ENCODE assay signal across 39 cellular contexts in the genomic region with DNA sequence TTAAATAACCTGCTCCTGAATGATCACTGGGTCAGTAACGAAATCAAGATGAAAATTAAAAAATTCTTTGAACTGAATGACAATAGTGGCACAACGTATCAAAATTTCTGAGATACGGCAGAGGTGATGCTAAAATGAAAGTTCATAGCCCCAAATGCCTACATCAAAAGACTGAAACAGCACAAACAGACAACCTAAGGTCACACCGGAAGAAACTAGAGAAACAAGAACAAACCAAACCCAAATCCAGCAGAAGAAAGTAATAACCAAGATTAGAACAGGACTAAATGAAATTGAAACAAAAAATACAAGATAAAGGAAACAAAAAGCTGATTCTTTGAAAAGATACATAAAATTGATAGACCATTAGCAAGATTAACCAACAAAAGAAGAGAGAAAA.
"Had no signal": no experiment of that assay in that cellular context is flagged by ENCODE, and none has a peak within 500 bp of the region (broad histone marks: within the 10 kb centered on the region; RNA-seq: fewer than 3 reads in every experiment).

No MANE protein-coding gene starts in this region.

- H3K9me3 Mint-ChIP-seq: activated naive CD4-positive, alpha-beta T cell treated with anti-CD3 and anti-CD28 coated beads for 36 hours; activated naive CD4-positive, alpha-beta T cell treated with anti-CD3 and anti-CD28 coated beads, Interleukin-2, amount 10 ng/mL, durations not matched to agents 7 days and 5 days; activated naive CD4-positive, alpha-beta T cell treated with anti-CD3 and anti-CD28 coated beads, Interleukin-2, amount 50 U/mL, for 24 hours; activated naive CD8-positive, alpha-beta T cell treated with anti-CD3 and anti-CD28 coated beads, Interleukin-2, amount 10 ng/mL, durations not matched to agents 7 days and 5 days; activated naive CD8-positive, alpha-beta T cell treated with anti-CD3 and anti-CD28 coated beads, Interleukin-2, amount 50 U/mL, for 24 hours; activated T-cell treated with anti-CD3 and anti-CD28 coated beads, Interleukin-2, amount 50 U/mL, for 24 hours; activated T-cell treated with anti-CD3 and anti-CD28 coated beads, Interleukin-2, amount 50 U/mL, for 4 hours; activated T-cell treated with anti-CD3 and anti-CD28 coated beads, Interleukin-2, amount 50 U/mL, for 72 hours; activated T-helper 1 cell treated with anti-CD3 and anti-CD28 coated beads, Interleukin-12 subunit alpha, Interleukin-12 subunit beta, Interleukin-2, Interleukin-4 antibody, amounts not matched to agents 30 ng/mL and 10 ng/mL and 1 ng/mL, durations not matched to agents 14 hours and 24 hours and 36 hours; activated T-helper 17 cell treated with anti-CD3 and anti-CD28 coated beads, Interleukin-2, amount 50 U/mL, for 72 hours; activated T-helper 2 cell treated with anti-CD3 and anti-CD28 coated beads, Interferon-gamma antibody, Interleukin-2, Interleukin-4, amounts not matched to agents 10 μg/mL and 5 μg/mL and 100 μg/mL, durations not matched to agents 14 hours and 24 hours and 36 hours; central memory CD8-positive, alpha-beta T cell had no signal

- H3K27me3 Mint-ChIP-seq: activated naive CD8-positive, alpha-beta T cell; activated naive CD8-positive, alpha-beta T cell treated with anti-CD3 and anti-CD28 coated beads, Interleukin-2, amount 10 ng/mL, durations not matched to agents 7 days and 5 days; activated T-cell treated with anti-CD3 and anti-CD28 coated beads, Interleukin-2, amount 50 U/mL, for 24 hours; central memory CD8-positive, alpha-beta T cell had no signal

- H3K27ac Mint-ChIP-seq: activated naive CD4-positive, alpha-beta T cell treated with anti-CD3 and anti-CD28 coated beads for 36 hours; activated naive CD4-positive, alpha-beta T cell treated with anti-CD3 and anti-CD28 coated beads, Interleukin-2, amount 10 ng/mL, durations not matched to agents 7 days and 5 days; activated naive CD4-positive, alpha-beta T cell treated with anti-CD3 and anti-CD28 coated beads, Interleukin-2, amount 50 U/mL, for 24 hours; activated naive CD4-positive, alpha-beta T cell treated with anti-CD3 and anti-CD28 coated beads, Interleukin-2, amount 50 U/mL, for 72 hours; activated naive CD8-positive, alpha-beta T cell; activated naive CD8-positive, alpha-beta T cell treated with anti-CD3 and anti-CD28 coated beads for 36 hours; activated naive CD8-positive, alpha-beta T cell treated with anti-CD3 and anti-CD28 coated beads, Interleukin-2, amount 10 ng/mL, durations not matched to agents 7 days and 5 days; activated naive CD8-positive, alpha-beta T cell treated with anti-CD3 and anti-CD28 coated beads, Interleukin-2, amount 50 U/mL, for 24 hours; activated T-cell treated with anti-CD3 and anti-CD28 coated beads, Interleukin-2, amount 50 U/mL, for 24 hours; activated T-cell treated with anti-CD3 and anti-CD28 coated beads, Interleukin-2, amount 50 U/mL, for 72 hours; activated T-helper 1 cell treated with anti-CD3 and anti-CD28 coated beads, Interleukin-12 subunit alpha, Interleukin-12 subunit beta, Interleukin-2, Interleukin-4 antibody, amounts not matched to agents 30 ng/mL and 10 ng/mL and 1 ng/mL, durations not matched to agents 14 hours and 24 hours and 36 hours; activated T-helper 17 cell treated with anti-CD3 and anti-CD28 coated beads, Interleukin-2, amount 50 U/mL, for 72 hours; activated T-helper 2 cell treated with anti-CD3 and anti-CD28 coated beads, Interferon-gamma antibody, Interleukin-2, Interleukin-4, amounts not matched to agents 10 μg/mL and 5 μg/mL and 100 μg/mL, durations not matched to agents 14 hours and 24 hours and 36 hours; brain had no signal

- H3K9me3 ChIP-seq: adrenal gland, ascending aorta, body of pancreas had no signal

- H3K4me1 Mint-ChIP-seq: activated naive CD4-positive, alpha-beta T cell treated with anti-CD3 and anti-CD28 coated beads, Interleukin-2, amount 50 U/mL, for 24 hours; activated naive CD8-positive, alpha-beta T cell treated with anti-CD3 and anti-CD28 coated beads for 36 hours; activated naive CD8-positive, alpha-beta T cell treated with anti-CD3 and anti-CD28 coated beads, Interleukin-2, amount 10 ng/mL, durations not matched to agents 7 days and 5 days; activated naive CD8-positive, alpha-beta T cell treated with anti-CD3 and anti-CD28 coated beads, Interleukin-2, amount 50 U/mL, for 24 hours; activated T-helper 17 cell treated with anti-CD3 and anti-CD28 coated beads, Interleukin-2, amount 50 U/mL, for 72 hours; central memory CD8-positive, alpha-beta T cell had no signal

- H3K36me3 Mint-ChIP-seq: activated naive CD4-positive, alpha-beta T cell treated with anti-CD3 and anti-CD28 coated beads, Interleukin-2, amount 10 ng/mL, durations not matched to agents 7 days and 5 days; activated naive CD4-positive, alpha-beta T cell treated with anti-CD3 and anti-CD28 coated beads, Interleukin-2, amount 50 U/mL, for 24 hours; activated naive CD4-positive, alpha-beta T cell treated with anti-CD3 and anti-CD28 coated beads, Interleukin-2, amount 50 U/mL, for 72 hours; activated naive CD8-positive, alpha-beta T cell; activated naive CD8-positive, alpha-beta T cell treated with anti-CD3 and anti-CD28 coated beads for 36 hours; activated naive CD8-positive, alpha-beta T cell treated with anti-CD3 and anti-CD28 coated beads, Interleukin-2, amount 10 ng/mL, durations not matched to agents 7 days and 5 days; brain had no signal

- H3K36me3 ChIP-seq: adrenal gland, ascending aorta, brain microvascular endothelial cell, breast epithelium, cardiac muscle cell had no signal

- DNase-seq: activated effector memory CD4-positive, alpha-beta T cell treated with anti-CD3 and anti-CD28 coated beads, Interleukin-2, amount 50 U/mL, for 16 hours; activated effector memory CD4-positive, alpha-beta T cell treated with Interleukin-2 at 50 U/mL for 16 hours; activated gamma-delta T cell; activated gamma-delta T cell treated with Interleukin-2 at 50 U/mL for 16 hours; activated naive CD4-positive, alpha-beta T cell; activated naive CD4-positive, alpha-beta T cell treated with anti-CD3 and anti-CD28 coated beads for 36 hours; activated naive CD4-positive, alpha-beta T cell treated with anti-CD3 and anti-CD28 coated beads, Interleukin-2, amount 10 ng/mL, durations not matched to agents 7 days and 5 days; activated naive CD4-positive, alpha-beta T cell treated with anti-CD3 and anti-CD28 coated beads, Interleukin-2, amount 50 U/mL, for 16 hours; activated naive CD4-positive, alpha-beta T cell treated with Interleukin-2 at 50 U/mL for 16 hours; activated naive CD8-positive, alpha-beta T cell treated with anti-CD3 and anti-CD28 coated beads for 36 hours; activated naive CD8-positive, alpha-beta T cell treated with anti-CD3 and anti-CD28 coated beads, Interleukin-2, amount 10 ng/mL, durations not matched to agents 7 days and 5 days; activated naive CD8-positive, alpha-beta T cell treated with anti-CD3 and anti-CD28 coated beads, Interleukin-2, amount 50 U/mL, for 24 hours; activated T-cell treated with anti-CD3 and anti-CD28 coated beads, Interleukin-2, amount 50 U/mL, for 24 hours; activated T-cell treated with anti-CD3 and anti-CD28 coated beads, Interleukin-2, amount 50 U/mL, for 4 hours; activated T-cell treated with anti-CD3 and anti-CD28 coated beads, Interleukin-2, amount 50 U/mL, for 48 hours; activated T-cell treated with anti-CD3 and anti-CD28 coated beads, Interleukin-2, amount 50 U/mL, for 72 hours; adrenal gland; amniotic stem cell; amygdala; anterior cingulate cortex; aorta; body of pancreas; brain microvascular endothelial cell; caudate nucleus; central memory CD4-positive, alpha-beta T cell; cerebellar nuclear complex had no signal

- H3K4me1 ChIP-seq: adrenal gland, ascending aorta, body of pancreas, breast epithelium had no signal

- H3K4me3 Mint-ChIP-seq: activated naive CD4-positive, alpha-beta T cell treated with anti-CD3 and anti-CD28 coated beads for 36 hours; activated naive CD4-positive, alpha-beta T cell treated with anti-CD3 and anti-CD28 coated beads, Interleukin-2, amount 10 ng/mL, durations not matched to agents 7 days and 5 days; activated naive CD4-positive, alpha-beta T cell treated with anti-CD3 and anti-CD28 coated beads, Interleukin-2, amount 50 U/mL, for 24 hours; activated naive CD8-positive, alpha-beta T cell; activated naive CD8-positive, alpha-beta T cell treated with anti-CD3 and anti-CD28 coated beads for 36 hours; activated naive CD8-positive, alpha-beta T cell treated with anti-CD3 and anti-CD28 coated beads, Interleukin-2, amount 10 ng/mL, durations not matched to agents 7 days and 5 days; activated naive CD8-positive, alpha-beta T cell treated with anti-CD3 and anti-CD28 coated beads, Interleukin-2, amount 50 U/mL, for 24 hours; activated T-cell treated with anti-CD3 and anti-CD28 coated beads, Interleukin-2, amount 50 U/mL, for 24 hours; activated T-cell treated with anti-CD3 and anti-CD28 coated beads, Interleukin-2, amount 50 U/mL, for 4 hours; activated T-cell treated with anti-CD3 and anti-CD28 coated beads, Interleukin-2, amount 50 U/mL, for 72 hours; activated T-helper 1 cell treated with anti-CD3 and anti-CD28 coated beads, Interleukin-12 subunit alpha, Interleukin-12 subunit beta, Interleukin-2, Interleukin-4 antibody, amounts not matched to agents 30 ng/mL and 10 ng/mL and 1 ng/mL, durations not matched to agents 14 hours and 24 hours and 36 hours; activated T-helper 17 cell treated with anti-CD3 and anti-CD28 coated beads, Interleukin-2, amount 50 U/mL, for 72 hours; brain; central memory CD8-positive, alpha-beta T cell had no signal

- H3K27ac ChIP-seq: adrenal gland, ascending aorta, body of pancreas, brain microvascular endothelial cell, breast epithelium, cardiac muscle cell had no signal

- H3K4me3 ChIP-seq: adrenal gland, ascending aorta, body of pancreas, breast epithelium, cardiac muscle cell had no signal

- ATAC-seq: activated naive CD4-positive, alpha-beta T cell treated with anti-CD3 and anti-CD28 coated beads, Interleukin-2, amount 50 U/mL, for 72 hours; activated naive CD8-positive, alpha-beta T cell treated with anti-CD3 and anti-CD28 coated beads, Interleukin-2, amount 50 U/mL, for 24 hours; activated T-cell treated with anti-CD3 and anti-CD28 coated beads, Interleukin-2, amount 50 U/mL, for 4 hours; activated T-cell treated with anti-CD3 and anti-CD28 coated beads, Interleukin-2, amount 50 U/mL, for 72 hours; activated T-helper 17 cell treated with anti-CD3 and anti-CD28 coated beads, Interleukin-2, amount 50 U/mL, for 72 hours; body of pancreas had no signal

- FAIRE-seq: astrocyte, bronchial epithelial cell had no signal

- H3K27me3 ChIP-seq: adrenal gland, ascending aorta, body of pancreas, brain microvascular endothelial cell, breast epithelium, cardiac muscle cell had no signal
